Comparison of ENCODE assay signal across 1 cellular context in genomic region chr16:89657442-89658220, GRCh38.
TF ChIP-seq lines count a peak whose summit lies in the region.

TSS of gene CHMP1A (minus strand) at chr16:89657708. CDS start at chr16:89657588, 120 bp downstream.
TSS of gene SPATA33 (plus strand) at chr16:89657836. CDS start at chr16:89657912, 76 bp downstream.

TF ChIP-seq in HepG2, 621 proteins besides CTCF, POLR2A, EP300 and RAD21 (continued from another document and continues in another):
- TF ChIP-seq NFAT5 (CRISPR knock-in tag; IDR thresholded peaks at IDR 0.05) (peak; percentile 45; the same call in 1 of the 2 replicates), ZNF616 (CRISPR knock-in tag; IDR thresholded peaks at IDR 0.05; ENCODE audit: low read depth) (no peak; the same call in 1 of the 2 replicates), CC2D1A (CRISPR knock-in tag; IDR thresholded peaks at IDR 0.05) (no peak), TBP (CRISPR knock-in tag; IDR thresholded peaks at IDR 0.05) (no peak; the same call in 1 of the 2 replicates), ZFP36 (IDR thresholded peaks at IDR 0.05; ENCODE audit: borderline replicate concordance, low read depth, low read length, partially characterized antibody) (no peak), YEATS4 (CRISPR knock-in tag; IDR thresholded peaks at IDR 0.05; ENCODE audit: borderline replicate concordance) (peak; percentile 83), ZNF20 (CRISPR knock-in tag; IDR thresholded peaks at IDR 0.05) (no peak), BRF2 (CRISPR knock-in tag; IDR thresholded peaks at IDR 0.05) (no peak), ZNF839 (CRISPR knock-in tag; IDR thresholded peaks at IDR 0.05; ENCODE audit: borderline replicate concordance) (peak; percentile 95; the same call in 1 of the 2 replicates), ZNF574 (CRISPR knock-in tag; IDR thresholded peaks at IDR 0.05) (peak; percentile 91), AHDC1 (CRISPR knock-in tag; IDR thresholded peaks at IDR 0.05; ENCODE audit: borderline replicate concordance) (no peak), ETV5 (CRISPR knock-in tag; IDR thresholded peaks at IDR 0.05; ENCODE audit: borderline replicate concordance) (peak; percentile 93), ZBTB2 (CRISPR knock-in tag; IDR thresholded peaks at IDR 0.05; ENCODE audit: low read depth) (peak; percentile 81; the same call in 1 of the 2 replicates), ZNF710 (CRISPR knock-in tag; IDR thresholded peaks at IDR 0.05; ENCODE audit: borderline replicate concordance) (peak; percentile 53; the same call in 1 of the 2 replicates), PCBP1 (IDR thresholded peaks at IDR 0.05; ENCODE audit: borderline replicate concordance, low read depth, low read length) (peak; percentile 55; the same call in 1 of the 2 replicates), ZNF570 (CRISPR knock-in tag; IDR thresholded peaks at IDR 0.05; ENCODE audit: borderline replicate concordance) (no peak), LRRFIP1 (CRISPR knock-in tag; conservative IDR thresholded peaks at IDR 0.05) (no peak), THAP8 (CRISPR knock-in tag; IDR thresholded peaks at IDR 0.05; ENCODE audit: borderline replicate concordance) (peak; percentile 40; the same call in 1 of the 2 replicates), ZNF101 (CRISPR knock-in tag; IDR thresholded peaks at IDR 0.05; ENCODE audit: borderline replicate concordance, low read depth) (no peak), CAMTA2 (CRISPR knock-in tag; IDR thresholded peaks at IDR 0.05; ENCODE audit: borderline replicate concordance) (0 out of 2 replicates have a peak, but pooled peaks have one; percentile 36), ZNF724P (CRISPR knock-in tag; IDR thresholded peaks at IDR 0.05; ENCODE audit: borderline replicate concordance) (peak; percentile 84), ZNF331 (CRISPR knock-in tag; IDR thresholded peaks at IDR 0.05) (peak; percentile 72; the same call in 1 of the 2 replicates), ZBTB7B (CRISPR knock-in tag; IDR thresholded peaks at IDR 0.05) (peak; percentile 86), ZNF589 (CRISPR knock-in tag; conservative IDR thresholded peaks at IDR 0.05) (peak; percentile 82; the same call in 1 of the 2 replicates), BHLHE40 (IDR thresholded peaks at IDR 0.05; ENCODE audit: low read length) (no peak), FOXO4 (CRISPR knock-in tag; conservative IDR thresholded peaks at IDR 0.05) (no peak), PAWR (CRISPR knock-in tag; IDR thresholded peaks at IDR 0.05; ENCODE audit: borderline replicate concordance) (no peak), RELA (CRISPR knock-in tag; IDR thresholded peaks at IDR 0.05) (peak; percentile 38; the same call in 1 of the 2 replicates), FOXM1 (CRISPR knock-in tag; IDR thresholded peaks at IDR 0.05) (no peak), ZNF772 (CRISPR knock-in tag; IDR thresholded peaks at IDR 0.05) (peak; percentile 82; the same call in 1 of the 2 replicates)
